ENCODE assay signal across 8 cellular contexts in the genomic region with DNA sequence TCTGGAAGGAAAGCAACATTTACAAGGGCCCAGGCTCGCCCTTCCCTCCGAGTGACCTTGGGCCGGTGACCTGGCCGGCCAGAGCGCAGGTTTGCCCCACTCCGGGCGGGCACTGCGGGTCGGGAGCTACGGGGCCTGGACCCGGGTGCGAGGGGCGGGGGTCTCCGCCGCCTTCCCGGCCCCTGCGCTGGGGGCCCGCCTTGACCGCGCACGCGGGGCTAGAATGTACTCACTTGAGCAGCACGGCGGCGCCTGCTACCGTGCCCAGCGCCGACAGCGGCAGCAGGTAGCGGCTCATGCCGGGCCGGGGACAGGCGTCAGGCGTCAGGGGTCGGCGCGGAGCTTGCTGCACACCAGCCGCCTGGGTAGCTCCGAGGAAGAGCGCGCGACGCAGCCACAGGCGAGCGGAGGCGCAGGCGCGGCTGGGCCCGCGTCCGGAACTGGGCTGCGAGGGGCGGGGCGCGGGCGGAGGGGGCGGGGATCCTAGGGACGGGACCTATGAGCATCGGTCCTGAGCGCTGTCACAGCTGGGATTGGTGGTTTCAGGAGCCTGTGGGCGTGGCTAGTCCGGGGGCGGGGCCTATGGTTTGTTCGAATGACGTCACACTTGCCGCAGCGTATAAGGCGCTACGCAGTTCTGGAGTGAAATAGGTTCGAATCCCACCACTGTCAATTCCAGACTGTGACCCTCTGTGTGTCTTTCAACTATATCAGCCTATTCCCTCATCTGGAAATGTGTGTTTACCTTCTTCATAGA. TPM values are rescaled to one million over a fixed set of nuclear protein-coding genes. Genes with fewer than 3 reads are reported as not detected.
DNase-seq lines count a peak whose midpoint lies in the region; ATAC-seq lines count a peak whose summit lies in the region.

Gene RDH13, minus strand, starts transcription at position 414 of the 757 bp plus-strand sequence. Its CDS starts 116 bp downstream, at position 298.

- ATAC-seq in CD4-positive, CD25-positive, alpha-beta regulatory T cell (ENCODE audit: low read depth in 2 of 2), result peak; percentile 99
- peak; percentile 93 for ATAC-seq in GM19463 (IDR thresholded peaks at IDR 0.05; ENCODE audit: unreplicated experiment)
- peak; percentile 100 for ATAC-seq in activated CD8-positive, alpha-beta T cell treated with anti-CD3 and anti-CD28 coated beads, Interleukin-2, amount 10 ng/mL, durations not matched to agents 7 days and 5 days

- CTCF ChIA-PET in activated CD8-positive, alpha-beta T cell treated with anti-CD3 and anti-CD28 coated beads, Interleukin-2, amount 10 ng/mL, durations not matched to agents 7 days and 5 days (lab: Charles Lee), result interaction anchor here (1.5 kb wide), 1 partner anchor 182 kb away, joined by 6 read pairs; no protein-coding TSS in a partner anchor

- no peaks in the 10 kb centered on the region for H3K9me3 ChIP-seq in CD4-positive, CD25-positive, alpha-beta regulatory T cell (ENCODE audit: control insufficient read depth in 2 of 2, low read length in 2 of 2)

- H3K9me3 Mint-ChIP-seq in CD4-positive, CD25-positive, alpha-beta regulatory T cell, result peaks cover 0 to 5% (median 0%) of the 10 kb centered on the region in 7 donors
- H3K9me3 Mint-ChIP-seq in activated CD8-positive, alpha-beta T cell treated with anti-CD3 and anti-CD28 coated beads, Interleukin-2, amount 10 ng/mL, durations not matched to agents 7 days and 5 days (ENCODE audit: insufficient read depth), result no peaks in the 10 kb centered on the region

- peaks cover 4% of the 10 kb centered on the region for H3K36me3 ChIP-seq in CD4-positive, CD25-positive, alpha-beta regulatory T cell (ENCODE audit: control insufficient read depth, insufficient read depth, low read length)

- peak; percentile 94 to 96 (median 95) for DNase-seq in CD4-positive, CD25-positive, alpha-beta regulatory T cell
- peak; percentile 100 for DNase-seq in HT-29 (ENCODE audit: low spot score)
- DNase-seq in NK-92 treated with Interleukin-12 subunit alpha and Interleukin-12 subunit beta, amount 100 ng/mL, for 24 hours (lab: John Stamatoyannopoulos, UW), result peak; percentile 93
- peak; percentile 99 for DNase-seq in activated CD8-positive, alpha-beta T cell treated with anti-CD3 and anti-CD28 coated beads, Interleukin-2, amount 10 ng/mL, durations not matched to agents 7 days and 5 days
- DNase-seq in effector CD4-positive, alpha-beta T cell, result peak; percentile 95
- peak; percentile 97 to 99 for DNase-seq in lung microvascular endothelial cell (ENCODE audit: low read depth in 2 of 2)
- DNase-seq in stimulated activated CD4-positive, alpha-beta T cell treated with anti-CD3 and anti-CD28 coated beads, TNF-alpha, amount 100 ng/mL, for 24 hours (ENCODE audit: low read depth in 3 of 3), result peak; percentile 97 to 99 (median 98)

- H3K4me3 ChIP-seq in CD4-positive, CD25-positive, alpha-beta regulatory T cell (ENCODE audit: low read depth, low read length), result peak within 1 kb of the TSS; percentile 65

- H3K27ac Mint-ChIP-seq in CD4-positive, CD25-positive, alpha-beta regulatory T cell, result peak within 1 kb of the TSS in 2 of 3 donors; percentile 84 to 86
- peak within 1 kb of the TSS; percentile 85 for H3K27ac Mint-ChIP-seq in activated CD8-positive, alpha-beta T cell treated with anti-CD3 and anti-CD28 coated beads, Interleukin-2, amount 10 ng/mL, durations not matched to agents 7 days and 5 days

- H3K4me1 Mint-ChIP-seq in CD4-positive, CD25-positive, alpha-beta regulatory T cell, result peaks cover 0 to 37% (median 12%) of the 10 kb centered on the region in 4 donors
- H3K4me1 Mint-ChIP-seq in activated CD8-positive, alpha-beta T cell treated with anti-CD3 and anti-CD28 coated beads, Interleukin-2, amount 10 ng/mL, durations not matched to agents 7 days and 5 days (ENCODE audit: low read depth), result peaks cover 35% of the 10 kb centered on the region

- peak within 1 kb of the TSS; percentile 76 to 98 (median 90) for H3K4me3 Mint-ChIP-seq in CD4-positive, CD25-positive, alpha-beta regulatory T cell
- H3K4me3 Mint-ChIP-seq in activated CD8-positive, alpha-beta T cell treated with anti-CD3 and anti-CD28 coated beads, Interleukin-2, amount 10 ng/mL, durations not matched to agents 7 days and 5 days, result peak within 1 kb of the TSS; percentile 90

- peaks cover 33% of the 10 kb centered on the region for H3K27me3 Mint-ChIP-seq in CD4-positive, CD25-positive, alpha-beta regulatory T cell
- peaks cover 27% of the 10 kb centered on the region for H3K27me3 Mint-ChIP-seq in activated CD8-positive, alpha-beta T cell treated with anti-CD3 and anti-CD28 coated beads, Interleukin-2, amount 10 ng/mL, durations not matched to agents 7 days and 5 days (ENCODE audit: low read depth)

- peaks cover 15% of the 10 kb centered on the region for H3K36me3 Mint-ChIP-seq in CD4-positive, CD25-positive, alpha-beta regulatory T cell
- peaks cover 23% of the 10 kb centered on the region for H3K36me3 Mint-ChIP-seq in activated CD8-positive, alpha-beta T cell treated with anti-CD3 and anti-CD28 coated beads, Interleukin-2, amount 10 ng/mL, durations not matched to agents 7 days and 5 days (ENCODE audit: low read depth)

- peaks cover 12% of the 10 kb centered on the region for H3K27me3 ChIP-seq in CD4-positive, CD25-positive, alpha-beta regulatory T cell (ENCODE audit: control insufficient read depth, insufficient read depth, low read length)

- POLR2A ChIA-PET in activated CD8-positive, alpha-beta T cell treated with anti-CD3 and anti-CD28 coated beads, Interleukin-2, amount 10 ng/mL, durations not matched to agents 7 days and 5 days (lab: Charles Lee), result interaction anchor here (0.6 to 1.5 kb wide), 4 partner anchors 18 to 98 kb away, joined by 3 to 6 read pairs (median 3); partner anchors contain the start of gene PPP1R12C

- H3K4me1 ChIP-seq in CD4-positive, CD25-positive, alpha-beta regulatory T cell (ENCODE audit: control insufficient read depth, insufficient read depth, low read length, poor library complexity, severe bottlenecking), result peaks cover 16% of the 10 kb centered on the region

- H3K27ac ChIP-seq in CD4-positive, CD25-positive, alpha-beta regulatory T cell (ENCODE audit: insufficient read depth, low read length, poor library complexity, severe bottlenecking), result peak within 1 kb of the TSS; percentile 61

RNA-seq across cellular contexts. Expression of gene RDH13, which starts in this region (rescaled TPM):
- total RNA-seq in CD4-positive, CD25-positive, alpha-beta regulatory T cell, result 14.1 TPM
- polyA plus RNA-seq in CD4-positive, CD25-positive, alpha-beta regulatory T cell, result 10 to 100 TPM in 3 of 4 donors, 1 to 10 TPM in 1; 9.1 to 16.1 (median 14.7) TPM
- 107 and 119 TPM in 2 replicates for total RNA-seq in HT-29 (2014; rRNA removed; shearing (Covaris generic))
- total RNA-seq in activated CD8-positive, alpha-beta T cell treated with anti-CD3 and anti-CD28 coated beads, Interleukin-2, amount 10 ng/mL, durations not matched to agents 7 days and 5 days, result 10 to 100 TPM; 30.9 to 33.1 TPM
- total RNA-seq in lung microvascular endothelial cell, result 10.2 and 19.0 TPM in 2 replicates

Comparison
In these comparisons a context has a peak if more than half of its experiments do, and no peak if none do; other contexts are left out.
1. Peak in every context shown above with its lines: DNase-seq, ATAC-seq, H3K4me3 ChIP-seq and H3K27ac ChIP-seq.